Comparison of ENCODE assay signal across 19 cellular contexts in the genomic region with DNA sequence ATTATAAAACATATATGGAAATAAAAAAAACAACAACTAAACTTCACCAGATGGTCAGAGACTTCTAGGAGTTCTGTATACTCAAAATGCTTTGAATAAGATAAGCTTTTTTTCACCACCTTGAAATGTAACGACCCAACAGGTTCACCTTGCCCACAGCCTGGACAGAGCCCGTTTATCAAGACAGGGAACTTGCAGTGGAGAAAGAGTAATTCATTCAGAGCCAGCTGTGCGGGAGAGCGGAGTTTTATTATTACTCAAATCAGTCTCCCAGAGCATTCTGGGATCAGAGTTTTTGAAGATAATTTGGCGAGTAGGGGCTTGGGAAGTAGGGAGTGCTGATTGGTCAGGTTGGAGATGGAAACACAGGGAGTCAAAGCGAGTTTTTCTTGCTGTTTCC. TPM values are rescaled to one million over a fixed set of nuclear protein-coding genes. Genes with fewer than 3 reads are reported as not detected.
DNase-seq lines count a peak whose midpoint lies in the region; ATAC-seq, FAIRE-seq and TF ChIP-seq lines count a peak whose summit lies in the region.
"Had no signal": no experiment of that assay in that cellular context is flagged by ENCODE, and none has a peak within 500 bp of the region (broad histone marks: within the 10 kb centered on the region; RNA-seq: fewer than 3 reads in every experiment).

No MANE protein-coding gene starts in this region.

- ATAC-seq in PC-3: no peak; the same call in 1 of the 2 replicates
- no peak for ATAC-seq in gastroesophageal sphincter
- ATAC-seq: Panc1, Right ventricle myocardium inferior had no signal

- WGBS in esophagus, 2 donors: 48 to 58% methylated on average over 6 of the region's 6 CpGs
- 76% methylated on average over 6 of the region's 6 CpGs for WGBS in smooth muscle cell (ENCODE audit: low lambda C conversion rate)
- 43% methylated on average over 5 to 6 of the region's 6 CpGs for WGBS in gastroesophageal sphincter (ENCODE audit: low coverage in 1 of 2), 2 donors

- H3K27me3 Mint-ChIP-seq in immature natural killer cell (ENCODE audit: low read depth in 3 of 3): peaks cover 0 to 5% (median 0%) of the 10 kb centered on the region in 3 donors

- H3K9me3 ChIP-seq in PC-3 (ENCODE audit: low read length) (no peaks in the 10 kb centered on the region), esophagus (ENCODE audit: control insufficient read depth in 2 of 2, insufficient read depth in 1 of 2, low read depth in 1 of 2, low read length in 1 of 2) (peaks cover 0 to 2% of the 10 kb centered on the region in 2 donors), smooth muscle cell (replicated peaks; ENCODE audit: low read depth) (no peaks in the 10 kb centered on the region), gastroesophageal sphincter (no peaks in the 10 kb centered on the region)
- H3K9me3 ChIP-seq: MG63 had no signal

- H4K20me1 ChIP-seq in PC-3 (ENCODE audit: low read length): no peaks in the 10 kb centered on the region
- no peaks in the 10 kb centered on the region for H4K20me1 ChIP-seq in smooth muscle cell (ENCODE audit: low read depth)

- peak overlapping the region in 1 of 6 donors; percentile 57 for H3K27ac Mint-ChIP-seq in immature natural killer cell

- H3F3A ChIP-seq in PC-3 (ENCODE audit: low read length, unreplicated experiment): no peaks in the 10 kb centered on the region
- no peaks in the 10 kb centered on the region for H3F3A ChIP-seq in smooth muscle cell (ENCODE audit: low read depth)

- CTCF ChIA-PET in PC-3 (lab: Charles Lee): no interaction called here

- peaks cover 0 to 4% (median 0%) of the 10 kb centered on the region in 3 donors for H3K36me3 Mint-ChIP-seq in immature natural killer cell

- no peak for TF ChIP-seq EP300 in gastroesophageal sphincter (IDR thresholded peaks at IDR 0.05)

- H3K9me2 ChIP-seq in PC-3 (replicated peaks; ENCODE audit: low read length): no peaks in the 10 kb centered on the region

- H3K4me3 ChIP-seq in PC-3 (ENCODE audit: low read length): no peak overlapping the region
- H3K4me3 ChIP-seq in esophagus (ENCODE audit: low read depth in 1 of 2, low read length in 2 of 2): no peak overlapping the region
- no peak overlapping the region for H3K4me3 ChIP-seq in smooth muscle cell
- H3K4me3 ChIP-seq in gastroesophageal sphincter: no peak overlapping the region
- H3K4me3 ChIP-seq: MG63 had no signal

- H3K9ac ChIP-seq in PC-3 (ENCODE audit: low read length) (no peak overlapping the region), smooth muscle cell (ENCODE audit: low read depth) (no peak overlapping the region)

- POLR2A ChIA-PET in PC-3 (lab: Charles Lee; ENCODE audit: unreplicated experiment): no interaction called here

- H3K4me2 ChIP-seq in PC-3 (ENCODE audit: low read length): no peak overlapping the region
- peak overlapping the region; percentile 58 for H3K4me2 ChIP-seq in smooth muscle cell

- DNase-seq in NCI-H2171 (lab: John Stamatoyannopoulos, UW) (peak; percentile 1), PC-3 (no peak), smooth muscle cell (lab: John Stamatoyannopoulos, UW; ENCODE audit: unreplicated experiment) (no peak), immature natural killer cell (no peak), HTR-8/SVneo (ENCODE audit: insufficient read length, low spot score) (no peak)
- DNase-seq: DMS153, H7, Karpas-422, MG63, NCI-H1092, NCI-H1694 treated with DMSO at 0.1 percent for 48 hours, NCI-H2107, NCI-H446 had no signal

- no peaks in the 10 kb centered on the region for H3K9me3 Mint-ChIP-seq in immature natural killer cell

- no peak overlapping the region for H3K4me3 Mint-ChIP-seq in immature natural killer cell

- H3K79me2 ChIP-seq in PC-3 (ENCODE audit: low read length): no peaks in the 10 kb centered on the region
- no peaks in the 10 kb centered on the region for H3K79me2 ChIP-seq in smooth muscle cell (ENCODE audit: low read depth)

- H3K27ac ChIP-seq in PC-3 (ENCODE audit: low read length) (no peak overlapping the region), esophagus (ENCODE audit: low read depth in 2 of 2, low read length in 1 of 2) (peak overlapping the region; percentile 41 to 71), smooth muscle cell (ENCODE audit: low read depth) (peak overlapping the region; percentile 56), gastroesophageal sphincter (no peak overlapping the region)
- H3K27ac ChIP-seq: C4-2B had no signal

- intact Hi-C loops in PC-3 (cut with micrococcal nuclease): no loop called here

- FAIRE-seq in HTR-8/SVneo (lab: Jason Lieb, UNC): no peak
- FAIRE-seq: GM12892 had no signal

- TF ChIP-seq CTCF in PC-3 (conservative IDR thresholded peaks at IDR 0.05; ENCODE audit: low read depth, low read length) (no peak), smooth muscle cell (IDR thresholded peaks at IDR 0.05; ENCODE audit: borderline replicate concordance, insufficient read depth, poor library complexity, severe bottlenecking) (no peak), gastroesophageal sphincter (IDR thresholded peaks at IDR 0.05) (no peak)

- BruUV-seq in PC-3 (replicated peaks; lab: Mats Ljungman, UMichigan): no TSS peak

- TF ChIP-seq POLR2A in gastroesophageal sphincter (IDR thresholded peaks at IDR 0.05): no peak

- H3K4me1 ChIP-seq in PC-3 (ENCODE audit: insufficient read depth, low read length) (peaks cover 18% of the 10 kb centered on the region), esophagus (ENCODE audit: control insufficient read depth in 2 of 2, insufficient read depth in 2 of 2, low read length in 1 of 2) (peaks cover 0 to 4% of the 10 kb centered on the region in 2 donors), smooth muscle cell (ENCODE audit: low read depth) (peaks cover 10% of the 10 kb centered on the region), gastroesophageal sphincter (no peaks in the 10 kb centered on the region)

- H3K27me3 ChIP-seq in PC-3 (ENCODE audit: low read length) (no peaks in the 10 kb centered on the region), esophagus (ENCODE audit: control insufficient read depth in 1 of 2, insufficient read depth in 2 of 2, low read length in 2 of 2) (no peaks in the 10 kb centered on the region), smooth muscle cell (ENCODE audit: low read depth) (no peaks in the 10 kb centered on the region), gastroesophageal sphincter (no peaks in the 10 kb centered on the region)

- peaks cover 41 to 49% of the 10 kb centered on the region in 2 donors for H3K4me1 Mint-ChIP-seq in immature natural killer cell

- no peaks in the 10 kb centered on the region for H3K36me3 ChIP-seq in PC-3 (ENCODE audit: low read depth, low read length)
- H3K36me3 ChIP-seq in esophagus (ENCODE audit: control insufficient read depth in 2 of 2, insufficient read depth in 2 of 2, low read length in 1 of 2): no peaks in the 10 kb centered on the region
- no peaks in the 10 kb centered on the region for H3K36me3 ChIP-seq in smooth muscle cell (ENCODE audit: low read depth)
- no peaks in the 10 kb centered on the region for H3K36me3 ChIP-seq in gastroesophageal sphincter
- H3K36me3 ChIP-seq: MG63 had no signal

- H2AFZ ChIP-seq in PC-3 (ENCODE audit: low read length) (peak overlapping the region; percentile 34; the same call in 1 of the 2 replicates), smooth muscle cell (ENCODE audit: low read depth) (no peak overlapping the region)

RNA-seq across cellular contexts. Expression of gene AGA, which starts 38.5 kb away (rescaled TPM):
- total RNA-seq in PC-3 (2014; rRNA removed) (21.5 and 42.1 TPM in 2 replicates), smooth muscle cell (19.1 and 23.4 TPM in 2 replicates), gastroesophageal sphincter (10 to 100 TPM in 2 of 4 donors, 1 to 10 TPM in 2; 9.3 to 29.1 (median 13.9) TPM)
- polyA plus RNA-seq in esophagus (10 to 100 TPM; 11.7 to 25.5 TPM), smooth muscle cell (16.4 and 17.6 TPM in 2 replicates), immature natural killer cell (10 to 100 TPM; 28.1 to 34.6 (median 31.3) TPM)

Comparison
In these comparisons a context has a peak if more than half of its experiments do, and no peak if none do; other contexts are left out.
1. H3K27ac ChIP-seq: peak in esophagus (2 of 2) and smooth muscle cell (single experiment); none in PC-3 (single experiment) and gastroesophageal sphincter (0 of 4).